ENCODE assay signal across 34 cellular contexts in genomic region chr12:264269-264668, GRCh38. TPM values are rescaled to one million over a fixed set of nuclear protein-coding genes. Genes with fewer than 3 reads are reported as not detected.
"Had no signal": no experiment of that assay in that cellular context is flagged by ENCODE, and none has a peak within 500 bp of the region (broad histone marks: within the 10 kb centered on the region; RNA-seq: fewer than 3 reads in every experiment).

No MANE protein-coding gene starts in this region.

- H3K4me3 Mint-ChIP-seq: activated CD4-positive, alpha-beta T cell treated with anti-CD3 and anti-CD28 coated beads for 36 hours; activated CD4-positive, alpha-beta T cell treated with anti-CD3 and anti-CD28 coated beads, Interleukin-2, amount 10 ng/mL, durations not matched to agents 7 days and 5 days; activated CD8-positive, alpha-beta T cell treated with anti-CD3 and anti-CD28 coated beads, Interleukin-2, amount 10 ng/mL, durations not matched to agents 7 days and 5 days; activated naive CD4-positive, alpha-beta T cell treated with anti-CD3 and anti-CD28 coated beads for 36 hours; activated naive CD8-positive, alpha-beta T cell treated with anti-CD3 and anti-CD28 coated beads, Interleukin-2, amount 50 U/mL, for 24 hours; activated T-cell treated with anti-CD3 and anti-CD28 coated beads, Interleukin-2, amount 50 U/mL, for 24 hours; central memory CD8-positive, alpha-beta T cell; WTC11 had no signal

- DNase-seq: activated CD4-positive, alpha-beta T cell treated with anti-CD3 and anti-CD28 coated beads for 36 hours; activated CD4-positive, alpha-beta T cell treated with anti-CD3 and anti-CD28 coated beads, Interleukin-2, amount 10 ng/mL, durations not matched to agents 7 days and 5 days; activated CD4-positive, alpha-beta T cell treated with anti-CD3 and anti-CD28 coated beads, Interleukin-2, amount 50 U/mL, for 48 hours; activated CD8-positive, alpha-beta T cell treated with anti-CD3 and anti-CD28 coated beads, Interleukin-2, amount 10 ng/mL, durations not matched to agents 7 days and 5 days; activated gamma-delta T cell treated with Interleukin-2 at 50 U/mL for 16 hours; activated naive CD4-positive, alpha-beta T cell treated with anti-CD3 and anti-CD28 coated beads for 36 hours; activated naive CD8-positive, alpha-beta T cell treated with anti-CD3 and anti-CD28 coated beads, Interleukin-2, amount 50 U/mL, for 24 hours; activated T-cell treated with anti-CD3 and anti-CD28 coated beads, Interleukin-2, amount 50 U/mL, for 24 hours; amniotic stem cell; aorta; NCI-H1105; NCI-H1417 treated with DMSO at 0.1 percent for 48 hours; NCI-H187 treated with DMSO at 0.1 percent for 48 hours; NCI-H2081 treated with DMSO at 0.1 percent for 48 hours; NCI-H345; NCI-H524 treated with DMSO at 0.1 percent for 48 hours; Peyer's patch; RPMI8226; SIG-M5; T1000 had no signal

- H3K9me3 Mint-ChIP-seq: activated CD4-positive, alpha-beta T cell treated with anti-CD3 and anti-CD28 coated beads, Interleukin-2, amount 10 ng/mL, durations not matched to agents 7 days and 5 days; activated naive CD4-positive, alpha-beta T cell treated with anti-CD3 and anti-CD28 coated beads for 36 hours; activated naive CD8-positive, alpha-beta T cell treated with anti-CD3 and anti-CD28 coated beads, Interleukin-2, amount 50 U/mL, for 24 hours; activated T-cell treated with anti-CD3 and anti-CD28 coated beads, Interleukin-2, amount 50 U/mL, for 24 hours; activated T-helper 2 cell treated with anti-CD3 and anti-CD28 coated beads, Interferon-gamma antibody, Interleukin-2, Interleukin-4, amounts not matched to agents 10 μg/mL and 5 μg/mL and 100 μg/mL, durations not matched to agents 14 hours and 24 hours and 36 hours; central memory CD8-positive, alpha-beta T cell; WTC11 had no signal

- H3K4me3 ChIP-seq: Peyer's patch had no signal

- H3K4me1 ChIP-seq: Peyer's patch had no signal

- H3K27me3 ChIP-seq: brain microvascular endothelial cell, Peyer's patch had no signal

- ATAC-seq: activated CD4-positive, alpha-beta T cell treated with anti-CD3 and anti-CD28 coated beads for 36 hours; activated CD4-positive, CD25-positive, alpha-beta regulatory T cell treated with anti-CD3 and anti-CD28 coated beads, Interleukin-2, amount 50 U/mL, for 24 hours; activated CD8-positive, alpha-beta T cell treated with anti-CD3 and anti-CD28 coated beads, Interleukin-2, amount 10 ng/mL, durations not matched to agents 7 days and 5 days; activated naive CD8-positive, alpha-beta T cell treated with anti-CD3 and anti-CD28 coated beads, Interleukin-2, amount 50 U/mL, for 24 hours; PC-3; WTC11 had no signal

- H3K4me2 ChIP-seq: KMS-11 had no signal

- H3K9ac ChIP-seq: KMS-11 had no signal

- H3K9me3 ChIP-seq: Peyer's patch had no signal

- H3K36me3 ChIP-seq: brain microvascular endothelial cell, Peyer's patch had no signal

- H3K27me3 Mint-ChIP-seq: activated naive CD8-positive, alpha-beta T cell; activated naive CD8-positive, alpha-beta T cell treated with anti-CD3 and anti-CD28 coated beads, Interleukin-2, amount 50 U/mL, for 24 hours had no signal

- H3K27ac Mint-ChIP-seq: activated CD4-positive, alpha-beta T cell treated with anti-CD3 and anti-CD28 coated beads for 36 hours; activated CD4-positive, alpha-beta T cell treated with anti-CD3 and anti-CD28 coated beads, Interleukin-2, amount 10 ng/mL, durations not matched to agents 7 days and 5 days; activated CD8-positive, alpha-beta T cell treated with anti-CD3 and anti-CD28 coated beads, Interleukin-2, amount 10 ng/mL, durations not matched to agents 7 days and 5 days; activated naive CD4-positive, alpha-beta T cell treated with anti-CD3 and anti-CD28 coated beads for 36 hours; activated naive CD8-positive, alpha-beta T cell treated with anti-CD3 and anti-CD28 coated beads, Interleukin-2, amount 50 U/mL, for 24 hours; activated T-cell treated with anti-CD3 and anti-CD28 coated beads, Interleukin-2, amount 50 U/mL, for 24 hours; activated T-helper 2 cell treated with anti-CD3 and anti-CD28 coated beads, Interferon-gamma antibody, Interleukin-2, Interleukin-4, amounts not matched to agents 10 μg/mL and 5 μg/mL and 100 μg/mL, durations not matched to agents 14 hours and 24 hours and 36 hours; WTC11 had no signal

- H3K27ac ChIP-seq: brain microvascular endothelial cell, KMS-11, Peyer's patch had no signal

- H3K36me3 Mint-ChIP-seq: activated naive CD8-positive, alpha-beta T cell; WTC11 had no signal

- H3K4me1 Mint-ChIP-seq: central memory CD8-positive, alpha-beta T cell had no signal

RNA-seq across cellular contexts. Expression of gene SLC6A13, which starts 1.6 kb away (rescaled TPM):
- total RNA-seq: activated naive CD4-positive, alpha-beta T cell treated with anti-CD3 and anti-CD28 coated beads for 36 hours; M059J; PC-3; SK-MEL-5 had no signal
- polyA plus RNA-seq: aorta had no signal

RNA-seq across cellular contexts. Expression of gene SLC6A12, which starts 50.3 kb away (rescaled TPM):
- total RNA-seq: activated CD4-positive, alpha-beta T cell treated with anti-CD3 and anti-CD28 coated beads, Interleukin-2, amount 10 ng/mL, durations not matched to agents 7 days and 5 days; activated CD8-positive, alpha-beta T cell treated with anti-CD3 and anti-CD28 coated beads, Interleukin-2, amount 10 ng/mL, durations not matched to agents 7 days and 5 days; LHCN-M2; M059J; NCI-H460; PC-3; T-helper 1 cell treated with Interleukin-12 subunit alpha and Interleukin-12 subunit beta and Interleukin-4 antibody, amounts not matched to agents 30 ng/mL and 1 ng/mL, for 36 hours; T-helper 2 cell treated with Interferon-gamma antibody and Interleukin-4, amounts not matched to agents 100 ng/mL and 5 ng/mL, for 36 hours had no signal
